ENCODE assay signal across 1 cellular context in genomic region chr2:28664120-28664842, GRCh38.
TF ChIP-seq lines count a peak whose summit lies in the region.

No MANE protein-coding gene starts in this region.

TF ChIP-seq in H1, 55 proteins besides CTCF, POLR2A, EP300 and RAD21:
- no peak for TF ChIP-seq GABPA (IDR thresholded peaks at IDR 0.05; ENCODE audit: borderline replicate concordance, insufficient read depth, low read length)
- TF ChIP-seq FOSL1 (IDR thresholded peaks at IDR 0.05; ENCODE audit: insufficient read depth, low read depth, low read length) = no peak
- no peak for TF ChIP-seq YY1 (IDR thresholded peaks at IDR 0.05; ENCODE audit: low read depth, low read length)
